In genomic region chr11:10651579-10652361, GRCh38 we compare ENCODE assay signal across 1 cellular context.
TF ChIP-seq lines count a peak whose summit lies in the region.

No MANE protein-coding gene starts in this region.

TF ChIP-seq in HCT116, 20 proteins besides CTCF, POLR2A, EP300 and RAD21 (continued from another document):
- TF ChIP-seq ZBTB33 (IDR thresholded peaks at IDR 0.05; ENCODE audit: extremely low read depth, insufficient replicate concordance, low read length) (no peak), SRF (IDR thresholded peaks at IDR 0.05; ENCODE audit: low read depth) (no peak), EGR1 (IDR thresholded peaks at IDR 0.05; ENCODE audit: low read depth) (no peak), POLR2AphosphoS5 (IDR thresholded peaks at IDR 0.05; ENCODE audit: low read depth, low read length) (peak; percentile 52), JUND (IDR thresholded peaks at IDR 0.05) (no peak), TCF7L2 (IDR thresholded peaks at IDR 0.05; ENCODE audit: borderline replicate concordance, extremely low read depth, insufficient read depth, insufficient read length) (peak; percentile 37)
